Comparison of ENCODE assay signal across 10 cellular contexts in genomic region chr14:42299692-42300091, GRCh38.
DNase-seq lines count a peak whose midpoint lies in the region; ATAC-seq, FAIRE-seq and TF ChIP-seq lines count a peak whose summit lies in the region.
"Had no signal": no experiment of that assay in that cellular context is flagged by ENCODE, and none has a peak within 500 bp of the region (broad histone marks: within the 10 kb centered on the region; RNA-seq: fewer than 3 reads in every experiment).

No MANE protein-coding gene starts in this region.

- H3K4me3 ChIP-seq in fibroblast of pulmonary artery (replicated peaks; ENCODE audit: low read depth, low read length) = no peak overlapping the region

- TF ChIP-seq CTCF in fibroblast of pulmonary artery (IDR thresholded peaks at IDR 0.05; ENCODE audit: low read length, missing control alignments) = no peak

- intact Hi-C loops in Right ventricle myocardium superior (cut with DNase I) = no loop called here

- DNase-seq in GM18507 (ENCODE audit: extremely low spot score, insufficient read length, low read depth) (no peak), fibroblast of pulmonary artery (ENCODE audit: low read depth) (peak; percentile 1), CD1c-positive myeloid dendritic cell (ENCODE audit: extremely low spot score) (no peak), Right ventricle myocardium superior (no peak), NCI-H1694 (lab: John Stamatoyannopoulos, UW) (no peak)
- DNase-seq: activated CD4-positive, alpha-beta memory T cell treated with anti-CD3 and anti-CD28 coated beads for 36 hours; HFFc6 had no signal

- ATAC-seq in GM21528 (IDR thresholded peaks at IDR 0.05; ENCODE audit: low FRiP score, unreplicated experiment) = peak; percentile 100
- ATAC-seq in HG03439 (IDR thresholded peaks at IDR 0.05; ENCODE audit: unreplicated experiment) = peak; percentile 88
- no peak for ATAC-seq in HG03280 (IDR thresholded peaks at IDR 0.05; ENCODE audit: unreplicated experiment)
- no peak for ATAC-seq in Right ventricle myocardium superior (ENCODE audit: poor library complexity)

- peak; percentile 86 for FAIRE-seq in GM18507 (lab: Jason Lieb, UNC)

Comparison
In these comparisons a context has a peak if more than half of its experiments do, and no peak if none do; other contexts are left out.
1. ATAC-seq: peak in GM21528 (single experiment) and HG03439 (single experiment); none in HG03280 (single experiment) and Right ventricle myocardium superior (single experiment).